Comparison of ENCODE assay signal across 23 cellular contexts in genomic region chr19:10520652-10521318, GRCh38. TPM values are rescaled to one million over a fixed set of nuclear protein-coding genes. Genes with fewer than 3 reads are reported as not detected.
DNase-seq lines count a peak whose midpoint lies in the region; ATAC-seq and TF ChIP-seq lines count a peak whose summit lies in the region.
"Had no signal": no experiment of that assay in that cellular context is flagged by ENCODE, and none has a peak within 500 bp of the region (broad histone marks: within the 10 kb centered on the region; RNA-seq: fewer than 3 reads in every experiment).

No MANE protein-coding gene starts in this region.

- DNase-seq in SK-N-SH: peak; percentile 37
- DNase-seq in NCI-H69 (lab: John Stamatoyannopoulos, UW): peak; percentile 41
- DNase-seq in epithelial cell of prostate (ENCODE audit: low read depth, low spot score): peak; percentile 66
- no peak for DNase-seq in suprapubic skin (ENCODE audit: low spot score in 2 of 2)
- DNase-seq in activated CD8-positive, alpha-beta memory T cell treated with anti-CD3 and anti-CD28 coated beads, Interleukin-2, amount 50 U/mL, for 48 hours: no peak
- DNase-seq: activated CD4-positive, alpha-beta T cell treated with anti-CD3 and anti-CD28 coated beads, Interleukin-2, amount 50 U/mL, for 1 hour; activated CD8-positive, alpha-beta memory T cell treated with anti-CD3 and anti-CD28 coated beads, Interleukin-2, amount 50 U/mL, for 4 hours; activated naive CD8-positive, alpha-beta T cell treated with anti-CD3 and anti-CD28 coated beads, Interleukin-2, amount 50 U/mL, for 24 hours; hypothalamus; islet precursor cell; NCI-H1092; NCI-H2029 treated with DMSO at 0.1 percent for 48 hours; NCI-H524; SHP77; substantia nigra; T-helper 1 cell had no signal

- no peaks in the 10 kb centered on the region; the same call in 1 of the 2 replicates for H3K27me3 ChIP-seq in SK-N-SH (ENCODE audit: insufficient read depth)
- peaks cover 41% of the 10 kb centered on the region for H3K27me3 ChIP-seq in suprapubic skin

- H3K27ac ChIP-seq in SK-N-SH (ENCODE audit: low read depth in 2 of 2, low read length in 1 of 2): no peak overlapping the region
- H3K27ac ChIP-seq in epithelial cell of prostate: peak overlapping the region; percentile 56
- peak overlapping the region; percentile 74 for H3K27ac ChIP-seq in suprapubic skin
- H3K27ac ChIP-seq: BLaER1 treated with 17β-estradiol and CSF1 and Interleukin-3, amounts not matched to agents 10 nM and 100 nM; coronary artery; right atrium auricular region had no signal

- CTCF ChIA-PET in SK-N-SH (lab: Yijun Ruan, JAX): interaction anchor here (0.9 to 3.6 kb wide), 4 partner anchors 11 to 21 kb away, joined by 3 to 20 read pairs (median 3); no protein-coding TSS in a partner anchor

- H3K4me1 ChIP-seq in SK-N-SH (ENCODE audit: control insufficient read depth in 1 of 2, insufficient read depth in 2 of 2, low read depth in 1 of 2, low read length in 1 of 2) (no peaks in the 10 kb centered on the region; a peak in 1 of 4 replicates), suprapubic skin (peaks cover 47% of the 10 kb centered on the region)

- no peak for ATAC-seq in SK-N-SH treated with all-trans-retinoic acid at 6 μM for 48 hours
- no peak for ATAC-seq in HG03108 (IDR thresholded peaks at IDR 0.05; ENCODE audit: unreplicated experiment)
- no peak for ATAC-seq in HG03045 (IDR thresholded peaks at IDR 0.05; ENCODE audit: unreplicated experiment)
- ATAC-seq: activated naive CD8-positive, alpha-beta T cell treated with anti-CD3 and anti-CD28 coated beads, Interleukin-2, amount 50 U/mL, for 24 hours had no signal

- TF ChIP-seq EP300 in SK-N-SH (IDR thresholded peaks at IDR 0.05; ENCODE audit: borderline replicate concordance in 1 of 2, low read depth in 1 of 2, low read length in 1 of 2): no peak
- no peak for TF ChIP-seq EP300 in suprapubic skin (IDR thresholded peaks at IDR 0.05)

- POLR2A ChIA-PET in SK-N-SH (lab: Yijun Ruan, JAX): no interaction called here

- H3K9me3 ChIP-seq in SK-N-SH: no peaks in the 10 kb centered on the region
- no peaks in the 10 kb centered on the region for H3K9me3 ChIP-seq in suprapubic skin
- H3K9me3 ChIP-seq: BLaER1 treated with 17β-estradiol and CSF1 and Interleukin-3, amounts not matched to agents 10 nM and 100 nM; right atrium auricular region had no signal

- no peak for TF ChIP-seq POLR2A in suprapubic skin (IDR thresholded peaks at IDR 0.05)

- TF ChIP-seq CTCF in SK-N-SH (IDR thresholded peaks at IDR 0.05) (no peak), suprapubic skin (IDR thresholded peaks at IDR 0.05) (no peak)

- H3K9me2 ChIP-seq in SK-N-SH: no peaks in the 10 kb centered on the region

- H4K20me1 ChIP-seq in SK-N-SH (ENCODE audit: insufficient read depth): no peaks in the 10 kb centered on the region
- H4K20me1 ChIP-seq: BLaER1 treated with 17β-estradiol and CSF1 and Interleukin-3, amounts not matched to agents 10 nM and 100 nM had no signal

- H3K4me3 ChIP-seq in SK-N-SH (ENCODE audit: low read depth in 2 of 2, low read length in 1 of 2) (no peak overlapping the region), suprapubic skin (no peak overlapping the region)
- H3K4me3 ChIP-seq: BLaER1 treated with 17β-estradiol and CSF1 and Interleukin-3, amounts not matched to agents 10 nM and 100 nM; coronary artery; lung; right atrium auricular region had no signal

- H3K36me3 ChIP-seq in SK-N-SH (replicated peaks in 1 of 2; ENCODE audit: control insufficient read depth in 1 of 2, insufficient read depth in 2 of 2, low read length in 1 of 2): no peaks in the 10 kb centered on the region
- no peaks in the 10 kb centered on the region for H3K36me3 ChIP-seq in suprapubic skin
- H3K36me3 ChIP-seq: BLaER1 treated with 17β-estradiol and CSF1 and Interleukin-3, amounts not matched to agents 10 nM and 100 nM; right atrium auricular region had no signal

- no peak overlapping the region for H2AFZ ChIP-seq in SK-N-SH (ENCODE audit: low read depth)

- TF ChIP-seq RAD21 in SK-N-SH (IDR thresholded peaks at IDR 0.05; ENCODE audit: low read length): no peak

- 78% methylated on average over 10 of the region's 15 CpGs for WGBS in SK-N-SH (ENCODE audit: low lambda C conversion rate)
- 47% methylated on average over 15 of the region's 15 CpGs for WGBS in suprapubic skin

- H3K9ac ChIP-seq in SK-N-SH: no peak overlapping the region
- H3K9ac ChIP-seq: BLaER1 treated with 17β-estradiol and CSF1 and Interleukin-3, amounts not matched to agents 10 nM and 100 nM had no signal

- H3K4me2 ChIP-seq in SK-N-SH: no peak overlapping the region

- H3K79me2 ChIP-seq in SK-N-SH (ENCODE audit: insufficient read depth): no peaks in the 10 kb centered on the region

- H3F3A ChIP-seq in SK-N-SH (replicated peaks; ENCODE audit: insufficient read depth): no peaks in the 10 kb centered on the region

TF ChIP-seq in SK-N-SH, 30 proteins besides CTCF, POLR2A, EP300 and RAD21 (continues in another document):
- TF ChIP-seq ZBTB33 (IDR thresholded peaks at IDR 0.05; ENCODE audit: borderline replicate concordance, low read depth): no peak
- TF ChIP-seq IRF3 (IDR thresholded peaks at IDR 0.05; ENCODE audit: low read depth, low read length): no peak

TF ChIP-seq in SK-N-SH treated with all-trans-retinoic acid at 6 μM for 48 hours, 23 proteins besides CTCF, POLR2A, EP300 and RAD21 (continues in another document):
- TF ChIP-seq ARNTL (CRISPR knock-in tag; IDR thresholded peaks at IDR 0.05; ENCODE audit: borderline replicate concordance, low read depth) (no peak), TOX (CRISPR knock-in tag; IDR thresholded peaks at IDR 0.05; ENCODE audit: borderline replicate concordance) (no peak), CREB5 (CRISPR knock-in tag; IDR thresholded peaks at IDR 0.05; ENCODE audit: low read depth) (no peak), POU6F1 (CRISPR knock-in tag; IDR thresholded peaks at IDR 0.05; ENCODE audit: borderline replicate concordance, low read depth) (no peak), ZC3H10 (CRISPR knock-in tag; IDR thresholded peaks at IDR 0.05) (no peak), SNAI2 (CRISPR knock-in tag; IDR thresholded peaks at IDR 0.05) (no peak), ZFP30 (CRISPR knock-in tag; IDR thresholded peaks at IDR 0.05) (no peak)

RNA-seq across cellular contexts. Expression of gene S1PR5, which starts 3.5 kb away (rescaled TPM):
- 0.32 and 0.36 TPM in 2 replicates for polyA plus RNA-seq in SK-N-SH (2012; rRNA removed)
- polyA plus RNA-seq in SK-N-SH (2012; cell fraction: cytosol; rRNA removed): 0.36 and 0.39 TPM in 2 replicates
- polyA plus RNA-seq in SK-N-SH (2012; cell fraction: nucleus; rRNA removed): 0.21 and 0.24 TPM in 2 replicates
- 10 to 100 TPM; 19.2 to 63.8 (median 26.8) TPM for total RNA-seq in suprapubic skin

RNA-seq across cellular contexts. Expression of gene KEAP1, which starts 17.6 kb away (rescaled TPM):
- polyA plus RNA-seq in SK-N-SH (2012; rRNA removed): 53.8 and 72.9 TPM in 2 replicates
- polyA plus RNA-seq in SK-N-SH (2012; cell fraction: cytosol; rRNA removed): 42.4 and 51.7 TPM in 2 replicates
- 66.2 and 72.6 TPM in 2 replicates for polyA plus RNA-seq in SK-N-SH (2012; cell fraction: nucleus; rRNA removed)
- 10 to 100 TPM; 44.3 to 75.8 (median 69.9) TPM for total RNA-seq in suprapubic skin

RNA-seq across cellular contexts. Expression of gene ATG4D, which starts 22.9 kb away (rescaled TPM):
- polyA plus RNA-seq in SK-N-SH (2012; rRNA removed): 19.7 and 22.6 TPM in 2 replicates
- polyA plus RNA-seq in SK-N-SH (2012; cell fraction: cytosol; rRNA removed): 8.8 and 15.2 TPM in 2 replicates
- polyA plus RNA-seq in SK-N-SH (2012; cell fraction: nucleus; rRNA removed): 65.8 and 70.8 TPM in 2 replicates
- total RNA-seq in suprapubic skin: 10 to 100 TPM; 52.2 to 80.8 (median 63.6) TPM

RNA-seq across cellular contexts. Expression of gene KRI1, which starts 45.0 kb away (rescaled TPM):
- 23.3 and 26.7 TPM in 2 replicates for polyA plus RNA-seq in SK-N-SH (2012; rRNA removed)
- 17.4 and 23.7 TPM in 2 replicates for polyA plus RNA-seq in SK-N-SH (2012; cell fraction: cytosol; rRNA removed)
- polyA plus RNA-seq in SK-N-SH (2012; cell fraction: nucleus; rRNA removed): 58.1 and 74.0 TPM in 2 replicates
- total RNA-seq in suprapubic skin: 10 to 100 TPM; 19.1 to 46.9 (median 24.5) TPM

RNA-seq across cellular contexts. Expression of gene CDKN2D, which starts 48.0 kb away (rescaled TPM):
- polyA plus RNA-seq in SK-N-SH (2012; rRNA removed): 13.1 and 14.9 TPM in 2 replicates
- 11.6 and 16.2 TPM in 2 replicates for polyA plus RNA-seq in SK-N-SH (2012; cell fraction: cytosol; rRNA removed)
- 5.4 and 5.7 TPM in 2 replicates for polyA plus RNA-seq in SK-N-SH (2012; cell fraction: nucleus; rRNA removed)
- 10 to 100 TPM in 2 of 4 donors, 1 to 10 TPM in 2; 8.9 to 11.6 (median 10.3) TPM for total RNA-seq in suprapubic skin

Comparison
In these comparisons a context has a peak if more than half of its experiments do, and no peak if none do; other contexts are left out.
1. DNase-seq: peak in SK-N-SH (single experiment), NCI-H69 (single experiment) and epithelial cell of prostate (single experiment); none in suprapubic skin (0 of 2) and activated CD8-positive, alpha-beta memory T cell treated with anti-CD3 and anti-CD28 coated beads, Interleukin-2, amount 50 U/mL, for 48 hours (single experiment).
2. H3K27ac ChIP-seq: peak in epithelial cell of prostate (single experiment) and suprapubic skin (single experiment); none in SK-N-SH (0 of 2).